9 cellular contexts compared by ENCODE assay signal in genomic region chr2:42128731-42129486, GRCh38. TPM values are rescaled to one million over a fixed set of nuclear protein-coding genes. Genes with fewer than 3 reads are reported as not detected.
DNase-seq lines count a peak whose midpoint lies in the region; ATAC-seq, FAIRE-seq and TF ChIP-seq lines count a peak whose summit lies in the region.
"Had no signal": no experiment of that assay in that cellular context is flagged by ENCODE, and none has a peak within 500 bp of the region (broad histone marks: within the 10 kb centered on the region; RNA-seq: fewer than 3 reads in every experiment).

No MANE protein-coding gene starts in this region.

- H3K4me3 ChIP-seq in IMR-90 (ENCODE audit: insufficient read depth, low read depth, low read length) (no peak overlapping the region), trophoblast cell (ENCODE audit: low read depth, low read length) (no peak overlapping the region), HAP-1 (no peak overlapping the region)
- H3K4me3 ChIP-seq: coronary artery had no signal

- no peaks in the 10 kb centered on the region for H3K9me3 ChIP-seq in IMR-90 (ENCODE audit: control insufficient read depth, insufficient read depth, low read length)
- H3K9me3 ChIP-seq in trophoblast cell (ENCODE audit: insufficient read depth, low read depth, low read length), result no peaks in the 10 kb centered on the region
- no peaks in the 10 kb centered on the region for H3K9me3 ChIP-seq in HAP-1

- H2AFZ ChIP-seq in IMR-90 (replicated peaks; ENCODE audit: low read length, poor library complexity) (no peak overlapping the region), trophoblast cell (ENCODE audit: insufficient read depth, low read length, poor library complexity) (no peak overlapping the region)

- no peak overlapping the region for H4K5ac ChIP-seq in IMR-90 (ENCODE audit: low read depth, low read length)

- H2AK9ac ChIP-seq in IMR-90 (replicated peaks; ENCODE audit: low read depth, low read length, poor library complexity), result peak overlapping the region; percentile 5

- DNase-seq in GM12892 (ENCODE audit: insufficient read length) (no peak), IMR-90 (peak; percentile 80), amniotic epithelial cell (ENCODE audit: low read depth) (peak; percentile 91), trophoblast cell (no peak), occipital lobe (lab: John Stamatoyannopoulos, UW) (no peak), cerebellar cortex (ENCODE audit: low spot score) (no peak), HAP-1 (ENCODE audit: low spot score in 2 of 2) (no peak)

- H3K79me1 ChIP-seq in IMR-90 (ENCODE audit: low read depth in 1 of 2, low read length in 2 of 2) (no peaks in the 10 kb centered on the region), trophoblast cell (ENCODE audit: low read length) (peaks cover 13% of the 10 kb centered on the region)

- peak overlapping the region; percentile 29 for H2BK5ac ChIP-seq in IMR-90 (ENCODE audit: low read depth, low read length, poor library complexity, severe bottlenecking)
- H2BK5ac ChIP-seq in trophoblast cell (ENCODE audit: low read depth, low read length, poor library complexity), result no peak overlapping the region

- H3K9ac ChIP-seq in IMR-90 (ENCODE audit: low read depth, low read length) (no peak overlapping the region), trophoblast cell (ENCODE audit: low read length) (no peak overlapping the region)

- no peak for TF ChIP-seq RAD21 in IMR-90 (IDR thresholded peaks at IDR 0.05; ENCODE audit: low read length)

- no peaks in the 10 kb centered on the region for H4K20me1 ChIP-seq in IMR-90 (ENCODE audit: insufficient read depth, low read length)

- TF ChIP-seq POLR2A in GM12892 (IDR thresholded peaks at IDR 0.05; ENCODE audit: low read depth, low read length) (no peak), IMR-90 (IDR thresholded peaks at IDR 0.05; ENCODE audit: low read depth, low read length) (no peak)

- peak overlapping the region; percentile 62 for H4K91ac ChIP-seq in IMR-90 (ENCODE audit: insufficient read depth, low read depth, low read length)
- H4K91ac ChIP-seq in trophoblast cell (ENCODE audit: low read depth, low read length), result no peak overlapping the region

- BruUV-seq in IMR-90 (replicated peaks; lab: Mats Ljungman, UMichigan), result no TSS peak

- no peak for TF ChIP-seq CTCF in IMR-90 (conservative IDR thresholded peaks at IDR 0.05; ENCODE audit: low read depth, low read length)

- POLR2A ChIA-PET in IMR-90 (lab: Charles Lee; ENCODE audit: unreplicated experiment), result no interaction called here

- peak; percentile 50 for FAIRE-seq in GM12892 (lab: Jason Lieb, UNC)

- H3K27me3 ChIP-seq in IMR-90 (ENCODE audit: control insufficient read depth, insufficient read depth, low read length) (no peaks in the 10 kb centered on the region), trophoblast cell (ENCODE audit: insufficient read depth, low read length) (no peaks in the 10 kb centered on the region), HAP-1 (ENCODE audit: low read depth) (no peaks in the 10 kb centered on the region; the same call in 1 of the 2 replicates)

- peaks cover 8% of the 10 kb centered on the region for H3K9me1 ChIP-seq in IMR-90 (ENCODE audit: insufficient read depth, low read length)

- dilution Hi-C loops in IMR-90 (cut with HindIII; ENCODE audit: low sequenced_read_pairs, unreplicated experiment), result no loop called here

- in situ Hi-C loops in IMR-90 (cut with MboI; ENCODE audit: low sequenced_read_pairs), result no loop called here
- in situ Hi-C loops in HAP-1 (cut with MboI; ENCODE audit: low sequenced_read_pairs), result no loop called here

- no peaks in the 10 kb centered on the region for H3K36me3 ChIP-seq in IMR-90 (ENCODE audit: control insufficient read depth, insufficient read depth, low read length)
- no peaks in the 10 kb centered on the region for H3K36me3 ChIP-seq in trophoblast cell (ENCODE audit: control insufficient read depth in 1 of 2, insufficient read depth in 2 of 2, low read length in 2 of 2)
- no peaks in the 10 kb centered on the region for H3K36me3 ChIP-seq in HAP-1 (replicated peaks)

- H2AK5ac ChIP-seq in IMR-90 (ENCODE audit: low read depth, low read length), result peak overlapping the region; percentile 80; the same call in 1 of the 2 replicates
- H2AK5ac ChIP-seq in trophoblast cell (ENCODE audit: low read length), result no peak overlapping the region

- H2BK20ac ChIP-seq in IMR-90 (ENCODE audit: low read depth, low read length), result 0 out of 2 replicates have a peak overlapping the region, but pooled peaks have one; percentile 7

- H3K23ac ChIP-seq in IMR-90 (ENCODE audit: low read depth, low read length) (peak overlapping the region; percentile 61; the same call in 1 of the 2 replicates), trophoblast cell (ENCODE audit: low read length) (no peak overlapping the region)

- H3K4me1 ChIP-seq in IMR-90 (ENCODE audit: control insufficient read depth, insufficient read depth, low read length) (peaks cover 34% of the 10 kb centered on the region), trophoblast cell (ENCODE audit: control insufficient read depth in 1 of 2, insufficient read depth in 2 of 2, low read length in 2 of 2) (peaks cover 13 to 18% of the 10 kb centered on the region in 2 experiments), HAP-1 (no peaks in the 10 kb centered on the region; the same call in none of the 2 replicates)

- H2BK15ac ChIP-seq in IMR-90 (ENCODE audit: low read depth, low read length), result peak overlapping the region; percentile 80; the same call in 2 of the 3 replicates

- H3K14ac ChIP-seq in IMR-90 (replicated peaks; ENCODE audit: low read depth, low read length), result peak overlapping the region; percentile 13
- H3K14ac ChIP-seq in trophoblast cell (ENCODE audit: low read length), result no peak overlapping the region

- H2BK12ac ChIP-seq in trophoblast cell (ENCODE audit: low read length), result peak overlapping the region; percentile 85

- H3K4me2 ChIP-seq in IMR-90 (ENCODE audit: low read depth, low read length), result peak overlapping the region; percentile 24; the same call in 1 of the 2 replicates
- no peak overlapping the region for H3K4me2 ChIP-seq in trophoblast cell (ENCODE audit: low read length)

- ATAC-seq in IMR-90 (ENCODE audit: low read depth) (peak; percentile 3), HG03565 (IDR thresholded peaks at IDR 0.05; ENCODE audit: unreplicated experiment) (no peak)

- H3K56ac ChIP-seq in IMR-90 (ENCODE audit: extremely low read depth, insufficient read depth, low read length), result no peak overlapping the region

- 100% methylated on average over 1 of the region's 7 CpGs; no CpG with 5 or more reads in 1 of the 2 experiments for WGBS in IMR-90 (ENCODE audit: extremely low coverage in 2 of 2, insufficient read length in 1 of 2), 2 experiments
- no CpG with 5 or more reads among the region's 7 CpGs for WGBS in trophoblast cell (ENCODE audit: extremely low coverage, insufficient coverage, insufficient read length)

- H3K27ac ChIP-seq in IMR-90 (ENCODE audit: insufficient read depth, low read length) (no peak overlapping the region), trophoblast cell (ENCODE audit: low read depth, low read length) (no peak overlapping the region)
- H3K27ac ChIP-seq: coronary artery had no signal

- H4K8ac ChIP-seq in IMR-90 (ENCODE audit: low read depth in 2 of 2, low read length in 2 of 2) (peak overlapping the region in 1 of 2 experiments; percentile 45; a peak in 1 of 4 replicates), trophoblast cell (ENCODE audit: low read depth, low read length) (no peak overlapping the region)

- H3K4ac ChIP-seq in IMR-90 (ENCODE audit: low read depth, low read length) (peak overlapping the region; percentile 71), trophoblast cell (ENCODE audit: low read depth, low read length) (no peak overlapping the region)

- H2BK120ac ChIP-seq in IMR-90 (ENCODE audit: low read depth, low read length) (peak overlapping the region; percentile 77), trophoblast cell (ENCODE audit: insufficient read depth, low read length, poor library complexity) (no peak overlapping the region)

- H3K18ac ChIP-seq in IMR-90 (ENCODE audit: low read depth, low read length) (peak overlapping the region; percentile 72; the same call in 1 of the 2 replicates), trophoblast cell (ENCODE audit: low read length) (no peak overlapping the region)

- intact Hi-C loops in IMR-90 (cut with micrococcal nuclease), result no loop called here

- no peak overlapping the region for H4K12ac ChIP-seq in trophoblast cell (ENCODE audit: low read depth, low read length)

- H3K79me2 ChIP-seq in trophoblast cell (ENCODE audit: control insufficient read depth, insufficient read depth, low read length, poor library complexity), result no peaks in the 10 kb centered on the region

- CTCF ChIA-PET in IMR-90 (lab: Yijun Ruan, JAX), result interaction anchor here (0.9 kb wide), 1 partner anchor 13 kb away, joined by 3 read pairs; no protein-coding TSS in a partner anchor

TF ChIP-seq in IMR-90, 13 proteins besides CTCF, POLR2A, EP300 and RAD21 (continues in another document):
- no peak for TF ChIP-seq SMC3 (IDR thresholded peaks at IDR 0.05; ENCODE audit: low read depth, low read length)
- no peak for TF ChIP-seq NFE2L2 (IDR thresholded peaks at IDR 0.05; ENCODE audit: low read depth, low read length)
- TF ChIP-seq FOS (IDR thresholded peaks at IDR 0.05; ENCODE audit: low read depth, low read length), result no peak
- no peak for TF ChIP-seq MAFK (IDR thresholded peaks at IDR 0.05; ENCODE audit: low read depth, low read length)
- TF ChIP-seq ELK1 (IDR thresholded peaks at IDR 0.05; ENCODE audit: borderline replicate concordance, low read depth, low read length), result no peak
- TF ChIP-seq CHD1 (IDR thresholded peaks at IDR 0.05; ENCODE audit: low read depth, low read length), result no peak
- no peak for TF ChIP-seq RCOR1 (IDR thresholded peaks at IDR 0.05; ENCODE audit: insufficient replicate concordance, low read length)
- no peak for TF ChIP-seq MXI1 (IDR thresholded peaks at IDR 0.05; ENCODE audit: borderline replicate concordance, low read depth, low read length)

RNA-seq across cellular contexts. Expression of gene EML4, which starts 40.2 kb away (rescaled TPM):
- polyA plus RNA-seq in GM12892 (2012; ENCODE audit: missing spikeins), result 22.7 TPM
- total RNA-seq in IMR-90 (2012; rRNA removed), result 73.7 and 85.8 TPM in 2 replicates
- 24.8 and 29.7 TPM in 2 replicates for polyA plus RNA-seq in IMR-90 (2012; rRNA removed)
- polyA plus RNA-seq in IMR-90 (2012; cell fraction: cytosol; rRNA removed), result 6.9 and 14.5 TPM in 2 replicates
- polyA plus RNA-seq in IMR-90 (2012; cell fraction: nucleus; rRNA removed; ENCODE audit: low replicate concordance), result 24.1 and 88.2 TPM in 2 replicates
- 32.8 and 33.8 TPM in 2 replicates for polyA plus RNA-seq in trophoblast cell (2013)
- 41.6 TPM for total RNA-seq in occipital lobe

Comparison
In these comparisons a context has a peak if more than half of its experiments do, and no peak if none do; other contexts are left out.
1. DNase-seq: peak in IMR-90 (single experiment) and amniotic epithelial cell (single experiment); none in GM12892 (single experiment), trophoblast cell (0 of 2), occipital lobe (single experiment), cerebellar cortex (single experiment) and HAP-1 (0 of 2).